Comparison of ENCODE assay signal across 17 cellular contexts in genomic region chr16:1810536-1810935, GRCh38. TPM values are rescaled to one million over a fixed set of nuclear protein-coding genes. Genes with fewer than 3 reads are reported as not detected.
A peak's percentile ranks its signal among the peaks of the same experiment; 100 is the strongest.
DNase-seq lines count a peak whose midpoint lies in the region; ATAC-seq, FAIRE-seq and TF ChIP-seq lines count a peak whose summit lies in the region.
"Had no signal": no experiment of that assay in that cellular context is flagged by ENCODE, and none has a peak within 500 bp of the region (broad histone marks: within the 10 kb centered on the region; RNA-seq: fewer than 3 reads in every experiment).

No MANE protein-coding gene starts in this region.

- no peaks in the 10 kb centered on the region for H3K27me3 ChIP-seq in lower lobe of right lung (ENCODE audit: low read depth)
- H3K27me3 ChIP-seq: BE2C had no signal

- no peak for FAIRE-seq in D721Med (lab: Jason Lieb, UNC)
- FAIRE-seq: A204.1, G401.6, GM12892 had no signal

- no peak for ATAC-seq in lower lobe of right lung
- no peak for ATAC-seq in GM18861 (IDR thresholded peaks at IDR 0.05; ENCODE audit: unreplicated experiment)
- ATAC-seq in HG02981 (IDR thresholded peaks at IDR 0.05; ENCODE audit: unreplicated experiment), result no peak

- intact Hi-C loops in lower lobe of right lung (cut with DNase I), result no loop called here

- no peak for TF ChIP-seq CTCF in lower lobe of right lung (IDR thresholded peaks at IDR 0.05)
- no peak for TF ChIP-seq CTCF in D721Med (IDR thresholded peaks at IDR 0.05; ENCODE audit: insufficient read depth, missing control alignments)

- no peak overlapping the region for H3K4me3 ChIP-seq in lower lobe of right lung

- no peaks in the 10 kb centered on the region for H3K9me3 ChIP-seq in lower lobe of right lung
- H3K9me3 ChIP-seq: BE2C had no signal

- peak; percentile 34 for DNase-seq in lower lobe of right lung
- DNase-seq in D721Med (ENCODE audit: insufficient read length, low spot score), result no peak
- DNase-seq: ACHN; BE2C; C1 segment of cervical spinal cord; CD4-positive, CD25-positive, alpha-beta regulatory T cell; CD8-positive, alpha-beta memory T cell; COR-L47; GOT3; H9; KG1 had no signal

- H3K36me3 ChIP-seq in lower lobe of right lung, result peaks cover 59% of the 10 kb centered on the region

- H3K27ac ChIP-seq in cingulate gyrus (ENCODE audit: low read depth, low read length), result peak overlapping the region; percentile 19
- no peak overlapping the region for H3K27ac ChIP-seq in lower lobe of right lung

- peaks cover 11% of the 10 kb centered on the region for H3K4me1 ChIP-seq in lower lobe of right lung
- H3K4me1 ChIP-seq: BE2C had no signal

RNA-seq across cellular contexts. Expression of gene HAGH, which starts 16.1 kb away (rescaled TPM):
- total RNA-seq in lower lobe of right lung, result 69.1 TPM

RNA-seq across cellular contexts. Expression of gene FAHD1, which starts 16.5 kb away (rescaled TPM):
- 16.1 TPM for total RNA-seq in lower lobe of right lung

RNA-seq across cellular contexts. Expression of gene IGFALS, which starts 17.0 kb away (rescaled TPM):
- 0.97 TPM for total RNA-seq in lower lobe of right lung
- total RNA-seq: CD8-positive, alpha-beta memory T cell; H9 had no signal

RNA-seq across cellular contexts. Expression of gene NUBP2, which starts 27.8 kb away (rescaled TPM):
- total RNA-seq in lower lobe of right lung, result 36.0 TPM

RNA-seq across cellular contexts. Expression of gene SPSB3, which starts 28.2 kb away (rescaled TPM):
- total RNA-seq in lower lobe of right lung, result 44.2 TPM
